In genomic region chr7:151088856-151089699, GRCh38 we compare ENCODE assay signal across 8 cellular contexts. TPM values are rescaled to one million over a fixed set of nuclear protein-coding genes. Genes with fewer than 3 reads are reported as not detected.
A peak's percentile ranks its signal among the peaks of the same experiment; 100 is the strongest.
DNase-seq lines count a peak whose midpoint lies in the region; ATAC-seq, FAIRE-seq and TF ChIP-seq lines count a peak whose summit lies in the region.

No MANE protein-coding gene starts in this region.

- CTCF ChIA-PET in K562 (lab: Yijun Ruan, JAX; ENCODE audit: low intra/inter-chr PET ratio), result no interaction called here

- H3K9ac ChIP-seq in HUES48 (ENCODE audit: low read depth, low read length), result no peak overlapping the region
- peak overlapping the region; percentile 84 to 98; a peak in 3 of 4 replicates for H3K9ac ChIP-seq in K562 (ENCODE audit: insufficient read depth in 1 of 2, low read depth in 2 of 2, low read length in 2 of 2)
- H3K9ac ChIP-seq in iPS-20b (ENCODE audit: low read depth, low read length), result peak overlapping the region; percentile 81; the same call in 1 of the 2 replicates

- FAIRE-seq in K562 (lab: Jason Lieb, UNC), result no peak

- WGBS in K562 (ENCODE audit: insufficient coverage, low coverage, missing lambda C conversion rate), result 82% methylated on average over 30 of the region's 30 CpGs
- 42 to 77% methylated on average over 30 of the region's 30 CpGs for WGBS in sigmoid colon, 2 donors

- no peak for ATAC-seq in K562
- ATAC-seq in HG02840 (IDR thresholded peaks at IDR 0.05; ENCODE audit: low FRiP score, unreplicated experiment), result no peak

- no TSS peak for BruUV-seq in K562 (replicated peaks; lab: Mats Ljungman, UMichigan)

- in situ Hi-C loops in K562 (cut with MboI), result no loop called here

- H3K36me3 ChIP-seq in HUES48 (ENCODE audit: control insufficient read depth, insufficient read depth, low read length), result 0 out of 2 replicates have a peak, but pooled peaks cover 3% of the 10 kb centered on the region
- peaks cover 63% of the 10 kb centered on the region; the same call in 2 of the 3 replicates for H3K36me3 ChIP-seq in K562 (ENCODE audit: control insufficient read depth, insufficient read depth, low read length)
- peaks cover 13% of the 10 kb centered on the region; the same call in 1 of the 2 replicates for H3K36me3 ChIP-seq in iPS-20b (ENCODE audit: insufficient read depth, low read depth, low read length)
- peaks cover 0 to 3% (median 1%) of the 10 kb centered on the region in 4 donors for H3K36me3 ChIP-seq in sigmoid colon

- peaks cover 33% of the 10 kb centered on the region for H3K27me3 ChIP-seq in HUES48 (ENCODE audit: control insufficient read depth, insufficient read depth, low read length)
- no peaks in the 10 kb centered on the region for H3K27me3 ChIP-seq in K562 (ENCODE audit: control insufficient read depth in 2 of 2, insufficient read depth in 2 of 2, low read length in 2 of 2)
- H3K27me3 ChIP-seq in iPS-20b (ENCODE audit: insufficient read depth, low read length), result peaks cover 46% of the 10 kb centered on the region
- no peaks in the 10 kb centered on the region for H3K27me3 ChIP-seq in sigmoid colon

- peaks cover 31% of the 10 kb centered on the region for H3K4me1 ChIP-seq in HUES48 (ENCODE audit: control insufficient read depth, insufficient read depth, low read length)
- peaks cover 36 to 63% of the 10 kb centered on the region in 2 experiments for H3K4me1 ChIP-seq in K562 (replicated peaks in 1 of 2; ENCODE audit: control insufficient read depth in 2 of 2, insufficient read depth in 2 of 2, low read length in 2 of 2)
- H3K4me1 ChIP-seq in iPS-20b (ENCODE audit: insufficient read depth, low read length), result peaks cover 26% of the 10 kb centered on the region
- H3K4me1 ChIP-seq in sigmoid colon, result peaks cover 0 to 67% (median 55%) of the 10 kb centered on the region in 4 donors

- H3K9me3 ChIP-seq in HUES48 (ENCODE audit: control insufficient read depth, insufficient read depth, low read length) (no peaks in the 10 kb centered on the region), K562 (replicated peaks; ENCODE audit: control insufficient read depth, insufficient read depth, low read depth, low read length) (no peaks in the 10 kb centered on the region), iPS-20b (ENCODE audit: insufficient read depth, low read depth, low read length) (no peaks in the 10 kb centered on the region), sigmoid colon (no peaks in the 10 kb centered on the region)

- H3K9me1 ChIP-seq in K562 (ENCODE audit: control insufficient read depth, insufficient read depth, low read length), result peaks cover 9% of the 10 kb centered on the region

- H3K27ac ChIP-seq in HUES48 (ENCODE audit: low read depth, low read length) (peak overlapping the region; percentile 57), K562 (ENCODE audit: extremely low read depth, low read depth, low read length) (peak overlapping the region; percentile 38; the same call in 2 of the 3 replicates), iPS-20b (ENCODE audit: low read length) (no peak overlapping the region), sigmoid colon (peak overlapping the region; percentile 86 to 96 (median 88))

- no peak for TF ChIP-seq EP300 in K562 (IDR thresholded peaks at IDR 0.05; ENCODE audit: low read length)
- no peak for TF ChIP-seq EP300 in sigmoid colon (IDR thresholded peaks at IDR 0.05)

- TF ChIP-seq CTCF in AG10803 (conservative IDR thresholded peaks at IDR 0.05; ENCODE audit: low read length) (no peak), K562 (IDR thresholded peaks at IDR 0.05 in 2 of 3, conservative IDR thresholded peaks at IDR 0.05 in 1 of 3; ENCODE audit: insufficient read depth in 2 of 3, low read depth in 1 of 3, low read length in 3 of 3) (no peak), sigmoid colon (IDR thresholded peaks at IDR 0.05) (no peak)

- TF ChIP-seq POLR2A in K562 (conservative IDR thresholded peaks at IDR 0.05) (no peak), sigmoid colon (IDR thresholded peaks at IDR 0.05) (no peak)

- DNase-seq in AG10803 (ENCODE audit: low read depth), result peak; percentile 69
- no peak for DNase-seq in K562 (ENCODE audit: extremely low read depth in 1 of 4, low spot score in 3 of 4)
- peak; percentile 93 for DNase-seq in sigmoid colon
- no peak for DNase-seq in activated CD4-positive, alpha-beta T cell treated with anti-CD3 and anti-CD28 coated beads for 1 hour
- no peak for DNase-seq in NCI-H2029 (lab: John Stamatoyannopoulos, UW)

- H2AFZ ChIP-seq in K562 (ENCODE audit: low read depth, low read length), result no peak overlapping the region

- peaks cover 54% of the 10 kb centered on the region for H4K20me1 ChIP-seq in K562 (replicated peaks; ENCODE audit: control insufficient read depth, insufficient read depth, low read length)

- H3K4me3 ChIP-seq in AG10803 (ENCODE audit: low read length) (peak overlapping the region; percentile 77), HUES48 (ENCODE audit: low read depth, low read length) (peak overlapping the region; percentile 80), K562 (no peak overlapping the region; the same call in 1 of the 2 replicates), iPS-20b (ENCODE audit: low read length) (peak overlapping the region; percentile 84), sigmoid colon (peak overlapping the region; percentile 1 to 89 (median 50))

- no peak overlapping the region for H3K4me2 ChIP-seq in K562 (ENCODE audit: insufficient read depth, low read length)

- POLR2A ChIA-PET in K562 (lab: Yijun Ruan, JAX), result interaction anchor here (0.6 to 1.7 kb wide), 7 partner anchors 15 to 110 kb away, joined by 3 to 5 read pairs (median 3); no protein-coding TSS in a partner anchor

- intact Hi-C loops in K562 (cut with micrococcal nuclease) (loop anchor here (10.0 kb wide), 1 partner anchor 774 kb away; no protein-coding TSS in a partner anchor), sigmoid colon (cut with DNase I) (loop anchor here (5.0 kb wide), 1 partner anchor 112 kb away; the partner anchor contains the start of gene KCNH2)

- TF ChIP-seq RAD21 in K562 (CRISPR knock-in tag; conservative IDR thresholded peaks at IDR 0.05 in 1 of 2, IDR thresholded peaks at IDR 0.05 in 1 of 2), result no peak

- peaks cover 77% of the 10 kb centered on the region for H3K79me2 ChIP-seq in K562 (ENCODE audit: control insufficient read depth, insufficient read depth, low read length)

RNA-seq across cellular contexts. Expression of gene AGAP3, which starts 2.8 kb away (rescaled TPM):
- 309 and 657 TPM in 2 replicates for total RNA-seq in K562 (2011; cell fraction: chromatin; rRNA removed; ENCODE audit: low replicate concordance)
- total RNA-seq in K562 (2011; cell fraction: nucleolus; rRNA removed), result 263 and 322 TPM in 2 replicates
- 258 and 293 TPM in 2 replicates for total RNA-seq in K562 (2011; cell fraction: nucleoplasm; rRNA removed)
- total RNA-seq in K562 (2014; rRNA removed) (62.2 and 94.2 TPM in 2 replicates), K562 (2014; rRNA removed; fragmentation: Illumina TruSeq; extraction: Trizol) (34.6 and 44.0 TPM in 2 replicates), K562 (2015; rRNA removed; fragmentation: Illumina TruSeq; extraction: Trizol) (59.8 and 60.0 TPM in 2 replicates), K562 (2021) (178 and 208 TPM in 2 replicates), sigmoid colon (10 to 100 TPM; 34.2 to 89.7 (median 40.9) TPM)
- polyA plus RNA-seq in K562 (2011; rRNA removed) (61.4 and 65.4 TPM in 2 replicates), K562 (2014; fragmentation: Illumina TruSeq; extraction: Trizol) (66.7 and 96.7 TPM in 2 replicates), K562 (2014; fragmentation: Nextera tagmentation; extraction: Ambion mirVana) (1 to 10 TPM; 3.4 to 4.4 TPM), K562 (2014; rRNA removed) (118 and 127 TPM in 2 replicates), sigmoid colon (10 to 100 TPM; 27.7 to 42.3 (median 33.6) TPM)
- polyA plus RNA-seq in K562 (2011; cell fraction: cytosol; rRNA removed), result 86.8 and 233 TPM in 2 replicates
- polyA plus RNA-seq in K562 (2011; cell fraction: nucleus; rRNA removed), result 273 and 510 TPM in 2 replicates
- polyA plus RNA-seq in K562 (2012), result 83.7 and 110 TPM in 2 replicates
- polyA minus RNA-seq in K562 (2011; rRNA and poly(A)+ RNA removed), result 34.5 and 46.4 TPM in 2 replicates
- 64.1 and 65.6 TPM in 2 replicates for polyA minus RNA-seq in K562 (2011; cell fraction: cytosol; rRNA and poly(A)+ RNA removed)
- 79.9 and 118 TPM in 2 replicates for polyA minus RNA-seq in K562 (2011; cell fraction: nucleus; rRNA and poly(A)+ RNA removed)

RNA-seq across cellular contexts. Expression of gene TMUB1, which starts 5.8 kb away (rescaled TPM):
- total RNA-seq in K562 (2011; cell fraction: chromatin; rRNA removed; ENCODE audit: low replicate concordance), result 28.8 and 70.7 TPM in 2 replicates
- 113 and 126 TPM in 2 replicates for total RNA-seq in K562 (2011; cell fraction: nucleolus; rRNA removed)
- 72.2 and 72.4 TPM in 2 replicates for total RNA-seq in K562 (2011; cell fraction: nucleoplasm; rRNA removed)
- 189 and 255 TPM in 2 replicates for total RNA-seq in K562 (2014; rRNA removed)
- total RNA-seq in K562 (2014; rRNA removed; fragmentation: Illumina TruSeq; extraction: Trizol), result 19.4 and 21.4 TPM in 2 replicates
- total RNA-seq in K562 (2015; rRNA removed; fragmentation: Illumina TruSeq; extraction: Trizol), result 86.3 and 97.0 TPM in 2 replicates
- total RNA-seq in K562 (2021), result 233 and 241 TPM in 2 replicates
- polyA plus RNA-seq in K562 (2011; rRNA removed), result 38.4 and 59.7 TPM in 2 replicates
- 86.5 and 297 TPM in 2 replicates for polyA plus RNA-seq in K562 (2011; cell fraction: cytosol; rRNA removed)
- 123 and 249 TPM in 2 replicates for polyA plus RNA-seq in K562 (2011; cell fraction: nucleus; rRNA removed)
- polyA plus RNA-seq in K562 (2012), result 165 and 183 TPM in 2 replicates
- 74.1 and 210 TPM in 2 replicates for polyA plus RNA-seq in K562 (2014; fragmentation: Illumina TruSeq; extraction: Trizol)
- polyA plus RNA-seq in K562 (2014; fragmentation: Nextera tagmentation; extraction: Ambion mirVana), result under 1 TPM; 0.14 to 0.34 TPM
- 195 and 207 TPM in 2 replicates for polyA plus RNA-seq in K562 (2014; rRNA removed)
- polyA minus RNA-seq in K562 (2011; rRNA and poly(A)+ RNA removed), result 8.2 and 12.5 TPM in 2 replicates
- 52.4 and 69.4 TPM in 2 replicates for polyA minus RNA-seq in K562 (2011; cell fraction: cytosol; rRNA and poly(A)+ RNA removed)
- 18.0 and 20.3 TPM in 2 replicates for polyA minus RNA-seq in K562 (2011; cell fraction: nucleus; rRNA and poly(A)+ RNA removed)
- 10 to 100 TPM; 33.4 to 48.9 (median 41.9) TPM for total RNA-seq in sigmoid colon
- polyA plus RNA-seq in sigmoid colon, result 10 to 100 TPM; 45.0 to 74.6 (median 47.4) TPM

RNA-seq across cellular contexts. Expression of gene FASTK, which starts 8.5 kb away (rescaled TPM):
- 153 and 539 TPM in 2 replicates for total RNA-seq in K562 (2011; cell fraction: chromatin; rRNA removed; ENCODE audit: low replicate concordance)
- 501 and 515 TPM in 2 replicates for total RNA-seq in K562 (2011; cell fraction: nucleolus; rRNA removed)
- total RNA-seq in K562 (2011; cell fraction: nucleoplasm; rRNA removed), result 225 and 261 TPM in 2 replicates
- total RNA-seq in K562 (2014; rRNA removed) (114 and 139 TPM in 2 replicates), K562 (2014; rRNA removed; fragmentation: Illumina TruSeq; extraction: Trizol) (8.3 and 12.6 TPM in 2 replicates), K562 (2015; rRNA removed; fragmentation: Illumina TruSeq; extraction: Trizol) (50.3 and 55.4 TPM in 2 replicates), K562 (2021) (106 and 112 TPM in 2 replicates), sigmoid colon (10 to 100 TPM; 61.5 to 80.0 (median 69.9) TPM)
- polyA plus RNA-seq in K562 (2011; rRNA removed) (48.2 and 69.4 TPM in 2 replicates), K562 (2014; fragmentation: Illumina TruSeq; extraction: Trizol) (38.2 and 53.4 TPM in 2 replicates), K562 (2014; fragmentation: Nextera tagmentation; extraction: Ambion mirVana) (1 to 10 TPM in 1 of 2 experiments, under 1 TPM in 1; 0.51 to 2.7 TPM), K562 (2014; rRNA removed) (150 and 181 TPM in 2 replicates), sigmoid colon (100 to 1,000 TPM in 1 of 3 donors, 10 to 100 TPM in 2; 61.3 to 124 (median 65.0) TPM)
- polyA plus RNA-seq in K562 (2011; cell fraction: cytosol; rRNA removed), result 50.7 and 105 TPM in 2 replicates
- polyA plus RNA-seq in K562 (2011; cell fraction: nucleus; rRNA removed), result 711 and 1,075 TPM in 2 replicates
- 70.9 and 124 TPM in 2 replicates for polyA plus RNA-seq in K562 (2012)
- 18.8 and 24.7 TPM in 2 replicates for polyA minus RNA-seq in K562 (2011; rRNA and poly(A)+ RNA removed)
- 22.8 and 23.4 TPM in 2 replicates for polyA minus RNA-seq in K562 (2011; cell fraction: cytosol; rRNA and poly(A)+ RNA removed)
- polyA minus RNA-seq in K562 (2011; cell fraction: nucleus; rRNA and poly(A)+ RNA removed), result 187 and 189 TPM in 2 replicates

RNA-seq across cellular contexts. Expression of gene SLC4A2, which starts 29.7 kb away (rescaled TPM):
- 230 and 845 TPM in 2 replicates for total RNA-seq in K562 (2011; cell fraction: chromatin; rRNA removed; ENCODE audit: low replicate concordance)
- 746 and 756 TPM in 2 replicates for total RNA-seq in K562 (2011; cell fraction: nucleolus; rRNA removed)
- total RNA-seq in K562 (2011; cell fraction: nucleoplasm; rRNA removed), result 367 and 388 TPM in 2 replicates
- total RNA-seq in K562 (2014; rRNA removed), result 360 and 417 TPM in 2 replicates
- total RNA-seq in K562 (2014; rRNA removed; fragmentation: Illumina TruSeq; extraction: Trizol), result 32.6 and 55.0 TPM in 2 replicates
- total RNA-seq in K562 (2015; rRNA removed; fragmentation: Illumina TruSeq; extraction: Trizol), result 130 and 132 TPM in 2 replicates
- 363 and 375 TPM in 2 replicates for total RNA-seq in K562 (2021)
- 69.2 and 85.2 TPM in 2 replicates for polyA plus RNA-seq in K562 (2011; rRNA removed)
- polyA plus RNA-seq in K562 (2011; cell fraction: cytosol; rRNA removed), result 68.0 and 147 TPM in 2 replicates
- polyA plus RNA-seq in K562 (2011; cell fraction: nucleus; rRNA removed), result 438 and 829 TPM in 2 replicates
- 243 and 347 TPM in 2 replicates for polyA plus RNA-seq in K562 (2012)
- polyA plus RNA-seq in K562 (2014; fragmentation: Illumina TruSeq; extraction: Trizol), result 166 and 212 TPM in 2 replicates
- 10 to 100 TPM; 11.4 to 28.8 TPM for polyA plus RNA-seq in K562 (2014; fragmentation: Nextera tagmentation; extraction: Ambion mirVana)
- polyA plus RNA-seq in K562 (2014; rRNA removed), result 306 and 316 TPM in 2 replicates
- polyA minus RNA-seq in K562 (2011; rRNA and poly(A)+ RNA removed), result 29.9 and 60.1 TPM in 2 replicates
- polyA minus RNA-seq in K562 (2011; cell fraction: cytosol; rRNA and poly(A)+ RNA removed), result 79.9 and 106 TPM in 2 replicates
- 138 and 143 TPM in 2 replicates for polyA minus RNA-seq in K562 (2011; cell fraction: nucleus; rRNA and poly(A)+ RNA removed)
- total RNA-seq in sigmoid colon, result 100 to 1,000 TPM in 1 of 4 donors, 10 to 100 TPM in 3; 56.9 to 124 (median 91.7) TPM
- polyA plus RNA-seq in sigmoid colon, result 100 to 1,000 TPM in 1 of 3 donors, 10 to 100 TPM in 2; 12.3 to 114 (median 23.4) TPM

RNA-seq across cellular contexts. Expression of gene CDK5, which starts 31.4 kb away (rescaled TPM):
- total RNA-seq in K562 (2011; cell fraction: chromatin; rRNA removed; ENCODE audit: low replicate concordance), result 19.7 and 25.7 TPM in 2 replicates
- total RNA-seq in K562 (2011; cell fraction: nucleolus; rRNA removed), result 30.0 and 32.9 TPM in 2 replicates
- 23.7 and 24.5 TPM in 2 replicates for total RNA-seq in K562 (2011; cell fraction: nucleoplasm; rRNA removed)
- total RNA-seq in K562 (2014; rRNA removed) (38.0 and 53.5 TPM in 2 replicates), K562 (2014; rRNA removed; fragmentation: Illumina TruSeq; extraction: Trizol) (11.8 and 20.3 TPM in 2 replicates), K562 (2015; rRNA removed; fragmentation: Illumina TruSeq; extraction: Trizol) (32.2 and 35.8 TPM in 2 replicates), K562 (2021) (25.0 and 25.3 TPM in 2 replicates), sigmoid colon (1 to 10 TPM; 6.9 to 8.3 (median 7.7) TPM)
- polyA plus RNA-seq in K562 (2011; rRNA removed) (27.5 and 28.6 TPM in 2 replicates), K562 (2014; fragmentation: Illumina TruSeq; extraction: Trizol) (29.0 and 34.3 TPM in 2 replicates), K562 (2014; fragmentation: Nextera tagmentation; extraction: Ambion mirVana) (10 to 100 TPM in 1 of 2 experiments, 1 to 10 TPM in 1; 3.2 to 18.1 TPM), K562 (2014; rRNA removed) (25.6 and 28.4 TPM in 2 replicates), sigmoid colon (10 to 100 TPM in 1 of 3 donors, 1 to 10 TPM in 2; 6.0 to 10.6 (median 9.8) TPM)
- 47.3 and 82.3 TPM in 2 replicates for polyA plus RNA-seq in K562 (2011; cell fraction: cytosol; rRNA removed)
- polyA plus RNA-seq in K562 (2011; cell fraction: nucleus; rRNA removed), result 35.2 and 43.5 TPM in 2 replicates
- polyA plus RNA-seq in K562 (2012), result 36.0 and 38.1 TPM in 2 replicates
- 25.6 and 37.1 TPM in 2 replicates for polyA minus RNA-seq in K562 (2011; rRNA and poly(A)+ RNA removed)
- polyA minus RNA-seq in K562 (2011; cell fraction: cytosol; rRNA and poly(A)+ RNA removed), result 13.6 and 28.1 TPM in 2 replicates
- 15.5 and 21.0 TPM in 2 replicates for polyA minus RNA-seq in K562 (2011; cell fraction: nucleus; rRNA and poly(A)+ RNA removed)

Comparison
In these comparisons a context has a peak if more than half of its experiments do, and no peak if none do; other contexts are left out.
1. DNase-seq: peak in AG10803 (single experiment) and sigmoid colon (single experiment); none in K562 (0 of 4), activated CD4-positive, alpha-beta T cell treated with anti-CD3 and anti-CD28 coated beads for 1 hour (single experiment) and NCI-H2029 (single experiment).